In genomic region chr13:74667656-74668055, GRCh38 we compare ENCODE assay signal across 8 cellular contexts.
"Had no signal": no experiment of that assay in that cellular context is flagged by ENCODE, and none has a peak within 500 bp of the region (broad histone marks: within the 10 kb centered on the region; RNA-seq: fewer than 3 reads in every experiment).

No MANE protein-coding gene starts in this region.

- H3K9me3 Mint-ChIP-seq: GM23338, H9, IgD-negative memory B cell had no signal

- H3K27ac ChIP-seq: HL-60 had no signal

- H3K4me3 Mint-ChIP-seq: GM23338, H9, IgD-negative memory B cell had no signal

- ATAC-seq: GM23338, HepG2 had no signal

- FAIRE-seq: H1, H54, HepG2 had no signal

- DNase-seq: H9, HCEC 1CT had no signal

- H3K4me1 Mint-ChIP-seq: IgD-negative memory B cell had no signal

- H3K27ac Mint-ChIP-seq: GM23338, H9, IgD-negative memory B cell had no signal

- H3K4me3 ChIP-seq: GM23338 had no signal

- H3K36me3 Mint-ChIP-seq: IgD-negative memory B cell had no signal
